In genomic region chr17:47209499-47209898, GRCh38 we compare ENCODE assay signal across 1 cellular context.
TF ChIP-seq lines count a peak whose summit lies in the region.

No MANE protein-coding gene starts in this region.

TF ChIP-seq in K562, 482 proteins besides CTCF, POLR2A, EP300 and RAD21:
- TF ChIP-seq HDAC6 (IDR thresholded peaks at IDR 0.05; ENCODE audit: low read depth, low read length) (no peak), ZNF764 (CRISPR knock-in tag; IDR thresholded peaks at IDR 0.05; ENCODE audit: low read depth) (no peak), SMARCB1 (IDR thresholded peaks at IDR 0.05; ENCODE audit: insufficient read length, low read depth) (no peak), ZBTB17 (CRISPR knock-in tag; IDR thresholded peaks at IDR 0.05) (no peak), ZMIZ1 (IDR thresholded peaks at IDR 0.05; ENCODE audit: low read depth in 2 of 2, low read length in 2 of 2) (no peak), EGR1 (conservative IDR thresholded peaks at IDR 0.05) (peak; percentile 29), NR2C1 (IDR thresholded peaks at IDR 0.05) (no peak), NR2C1 (tag; IDR thresholded peaks at IDR 0.05) (no peak), NFATC3 (IDR thresholded peaks at IDR 0.05) (no peak), NFRKB (IDR thresholded peaks at IDR 0.05; ENCODE audit: low read depth) (0 out of 2 replicates have a peak, but pooled peaks have one; percentile 37), DPF2 (IDR thresholded peaks at IDR 0.05) (no peak), ETS2 (tag; IDR thresholded peaks at IDR 0.05; ENCODE audit: borderline replicate concordance, poor library complexity, severe bottlenecking) (no peak), ZNF699 (CRISPR knock-in tag; IDR thresholded peaks at IDR 0.05; ENCODE audit: insufficient replicate concordance) (no peak), E2F3 (CRISPR knock-in tag; IDR thresholded peaks at IDR 0.05) (0 out of 2 replicates have a peak, but pooled peaks have one; percentile 2), ZNF197 (CRISPR knock-in tag; IDR thresholded peaks at IDR 0.05; ENCODE audit: low read depth) (peak; percentile 59; the same call in 1 of the 2 replicates), BMI1 (IDR thresholded peaks at IDR 0.05; ENCODE audit: low read length) (no peak), GABPA (tag; conservative IDR thresholded peaks at IDR 0.05; ENCODE audit: low read depth) (0 out of 2 replicates have a peak, but pooled peaks have one; percentile 3), SLC30A9 (CRISPR knock-in tag; IDR thresholded peaks at IDR 0.05) (no peak), TBP (optimal IDR thresholded peaks at IDR 0.05; ENCODE audit: low read depth, low read length) (no peak), FOXJ3 (CRISPR knock-in tag; IDR thresholded peaks at IDR 0.05) (no peak), TOE1 (IDR thresholded peaks at IDR 0.05; ENCODE audit: borderline replicate concordance) (no peak), TOE1 (CRISPR knock-in tag; IDR thresholded peaks at IDR 0.05; ENCODE audit: borderline replicate concordance, low read depth) (no peak), KDM1A (IDR thresholded peaks at IDR 0.05) (0 out of 4 replicates have a peak, but pooled peaks of 1 of the 2 experiments have one; percentile 1), HNRNPLL (IDR thresholded peaks at IDR 0.05; ENCODE audit: low read depth, low read length, poor library complexity, severe bottlenecking) (no peak), MGA (IDR thresholded peaks at IDR 0.05) (no peak), CHD1 (IDR thresholded peaks at IDR 0.05; ENCODE audit: low read length) (peak; percentile 73), USF1 (CRISPR knock-in tag; IDR thresholded peaks at IDR 0.05) (no peak), ZNF766 (CRISPR knock-in tag; conservative IDR thresholded peaks at IDR 0.05) (no peak), POLR2H (tag; IDR thresholded peaks at IDR 0.05; ENCODE audit: low read depth) (no peak), NCOA2 (IDR thresholded peaks at IDR 0.05; ENCODE audit: partially characterized antibody in 2 of 2) (no peak), ZNF436 (CRISPR knock-in tag; IDR thresholded peaks at IDR 0.05) (no peak), TRIM28 (IDR thresholded peaks at IDR 0.05) (peak; percentile 15; the same call in 1 of the 2 replicates), ZFPM2 (CRISPR knock-in tag; IDR thresholded peaks at IDR 0.05) (no peak), RBBP5 (IDR thresholded peaks at IDR 0.05; ENCODE audit: borderline replicate concordance, insufficient read depth, low read length, poor library complexity, severe bottlenecking) (no peak), ZNF589 (CRISPR knock-in tag; IDR thresholded peaks at IDR 0.05; ENCODE audit: low read depth) (peak; percentile 74; the same call in 1 of the 2 replicates), HDAC1 (IDR thresholded peaks at IDR 0.05) (no peak)
TF ChIP-seq in K562: peak in this region for 9.
